Comparison of ENCODE assay signal across 1 cellular context in genomic region chr6:150894935-150895686, GRCh38.
TF ChIP-seq lines count a peak whose summit lies in the region.

No MANE protein-coding gene starts in this region.

TF ChIP-seq in GM12878, 131 proteins besides CTCF, POLR2A, EP300 and RAD21 (continued from another document and continues in another):
- TF ChIP-seq LARP7 (IDR thresholded peaks at IDR 0.05) (no peak), HDAC2 (IDR thresholded peaks at IDR 0.05) (no peak), RBBP5 (conservative IDR thresholded peaks at IDR 0.05) (no peak), ATF2 (IDR thresholded peaks at IDR 0.05; ENCODE audit: low read length) (peak; percentile 88), IKZF2 (IDR thresholded peaks at IDR 0.05) (peak; percentile 85 to 89), RUNX3 (IDR thresholded peaks at IDR 0.05; ENCODE audit: low read length) (peak; percentile 96), POU2F2 (IDR thresholded peaks at IDR 0.05; ENCODE audit: borderline replicate concordance, low read depth, low read length) (peak; percentile 76; the same call in 2 of the 3 replicates), ETV6 (conservative IDR thresholded peaks at IDR 0.05 in 1 of 2, IDR thresholded peaks at IDR 0.05 in 1 of 2; ENCODE audit: borderline replicate concordance in 1 of 2, low read depth in 1 of 2) (no peak; a peak in 1 of 4 replicates), HDAC6 (IDR thresholded peaks at IDR 0.05; ENCODE audit: unreplicated experiment) (no peak), TCF7 (IDR thresholded peaks at IDR 0.05; ENCODE audit: borderline replicate concordance) (peak; percentile 69; the same call in 1 of the 2 replicates), MEF2A (IDR thresholded peaks at IDR 0.05; ENCODE audit: insufficient read depth, low read depth, low read length) (peak; percentile 80), ASH2L (IDR thresholded peaks at IDR 0.05; ENCODE audit: borderline replicate concordance, low read depth) (no peak), GATAD2B (conservative IDR thresholded peaks at IDR 0.05; ENCODE audit: low read depth) (peak; percentile 73; the same call in 1 of the 2 replicates), ZNF207 (IDR thresholded peaks at IDR 0.05; ENCODE audit: borderline replicate concordance) (no peak), YY1 (IDR thresholded peaks at IDR 0.05; ENCODE audit: low read depth, low read length) (no peak), CBX3 (IDR thresholded peaks at IDR 0.05; ENCODE audit: borderline replicate concordance, low read depth) (no peak), HDGF (IDR thresholded peaks at IDR 0.05) (no peak), GABPA (IDR thresholded peaks at IDR 0.05; ENCODE audit: low read depth) (peak; percentile 54; the same call in 1 of the 2 replicates), NRF1 (conservative IDR thresholded peaks at IDR 0.05; ENCODE audit: low read depth, low read length) (no peak), FOXM1 (IDR thresholded peaks at IDR 0.05; ENCODE audit: low read depth, low read length) (peak; percentile 97), SMAD1 (IDR thresholded peaks at IDR 0.05; ENCODE audit: low read depth, partially characterized antibody) (no peak), CBX5 (IDR thresholded peaks at IDR 0.05; ENCODE audit: low read depth) (no peak; the same call in 1 of the 2 replicates), SUPT20H (IDR thresholded peaks at IDR 0.05; ENCODE audit: borderline replicate concordance, control insufficient read depth, low read depth, low read length) (no peak), SRF (IDR thresholded peaks at IDR 0.05; ENCODE audit: low read depth in 2 of 2, low read length in 2 of 2) (0 out of 4 replicates have a peak, but pooled peaks of 1 of the 2 experiments have one; percentile 16), PAX5 (IDR thresholded peaks at IDR 0.05; ENCODE audit: borderline replicate concordance, low read depth, low read length) (peak; percentile 85; the same call in 1 of the 2 replicates), SMAD5 (IDR thresholded peaks at IDR 0.05; ENCODE audit: low read depth) (no peak), EZH2 (IDR thresholded peaks at IDR 0.05; ENCODE audit: borderline replicate concordance, control insufficient read depth, low read depth, low read length) (no peak), RFX5 (IDR thresholded peaks at IDR 0.05; ENCODE audit: low read depth, low read length) (no peak), ELK1 (IDR thresholded peaks at IDR 0.05; ENCODE audit: low read depth, low read length) (no peak), BACH1 (IDR thresholded peaks at IDR 0.05; ENCODE audit: borderline replicate concordance) (no peak), KAT2A (conservative IDR thresholded peaks at IDR 0.05; ENCODE audit: control insufficient read depth, low read depth, low read length) (no peak), NFIC (IDR thresholded peaks at IDR 0.05; ENCODE audit: low read depth, low read length) (peak; percentile 96), STAT3 (IDR thresholded peaks at IDR 0.05; ENCODE audit: low read depth, low read length) (no peak), KDM1A (IDR thresholded peaks at IDR 0.05; ENCODE audit: borderline replicate concordance) (no peak), IRF5 (IDR thresholded peaks at IDR 0.05; ENCODE audit: borderline replicate concordance) (no peak), TARDBP (IDR thresholded peaks at IDR 0.05; ENCODE audit: borderline replicate concordance) (no peak; the same call in 1 of the 2 replicates)
- TF ChIP-seq, protein P1, sequence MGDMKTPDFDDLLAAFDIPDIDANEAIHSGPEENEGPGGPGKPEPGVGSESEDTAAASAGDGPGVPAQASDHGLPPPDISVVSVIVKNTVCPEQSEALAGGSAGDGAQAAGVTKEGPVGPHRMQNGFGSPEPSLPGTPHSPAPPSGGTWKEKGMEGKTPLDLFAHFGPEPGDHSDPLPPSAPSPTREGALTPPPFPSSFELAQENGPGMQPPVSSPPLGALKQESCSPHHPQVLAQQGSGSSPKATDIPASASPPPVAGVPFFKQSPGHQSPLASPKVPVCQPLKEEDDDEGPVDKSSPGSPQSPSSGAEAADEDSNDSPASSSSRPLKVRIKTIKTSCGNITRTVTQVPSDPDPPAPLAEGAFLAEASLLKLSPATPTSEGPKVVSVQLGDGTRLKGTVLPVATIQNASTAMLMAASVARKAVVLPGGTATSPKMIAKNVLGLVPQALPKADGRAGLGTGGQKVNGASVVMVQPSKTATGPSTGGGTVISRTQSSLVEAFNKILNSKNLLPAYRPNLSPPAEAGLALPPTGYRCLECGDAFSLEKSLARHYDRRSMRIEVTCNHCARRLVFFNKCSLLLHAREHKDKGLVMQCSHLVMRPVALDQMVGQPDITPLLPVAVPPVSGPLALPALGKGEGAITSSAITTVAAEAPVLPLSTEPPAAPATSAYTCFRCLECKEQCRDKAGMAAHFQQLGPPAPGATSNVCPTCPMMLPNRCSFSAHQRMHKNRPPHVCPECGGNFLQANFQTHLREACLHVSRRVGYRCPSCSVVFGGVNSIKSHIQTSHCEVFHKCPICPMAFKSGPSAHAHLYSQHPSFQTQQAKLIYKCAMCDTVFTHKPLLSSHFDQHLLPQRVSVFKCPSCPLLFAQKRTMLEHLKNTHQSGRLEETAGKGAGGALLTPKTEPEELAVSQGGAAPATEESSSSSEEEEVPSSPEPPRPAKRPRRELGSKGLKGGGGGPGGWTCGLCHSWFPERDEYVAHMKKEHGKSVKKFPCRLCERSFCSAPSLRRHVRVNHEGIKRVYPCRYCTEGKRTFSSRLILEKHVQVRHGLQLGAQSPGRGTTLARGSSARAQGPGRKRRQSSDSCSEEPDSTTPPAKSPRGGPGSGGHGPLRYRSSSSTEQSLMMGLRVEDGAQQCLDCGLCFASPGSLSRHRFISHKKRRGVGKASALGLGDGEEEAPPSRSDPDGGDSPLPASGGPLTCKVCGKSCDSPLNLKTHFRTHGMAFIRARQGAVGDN (IDR thresholded peaks at IDR 0.05) = no peak
- TF ChIP-seq, protein P2, sequence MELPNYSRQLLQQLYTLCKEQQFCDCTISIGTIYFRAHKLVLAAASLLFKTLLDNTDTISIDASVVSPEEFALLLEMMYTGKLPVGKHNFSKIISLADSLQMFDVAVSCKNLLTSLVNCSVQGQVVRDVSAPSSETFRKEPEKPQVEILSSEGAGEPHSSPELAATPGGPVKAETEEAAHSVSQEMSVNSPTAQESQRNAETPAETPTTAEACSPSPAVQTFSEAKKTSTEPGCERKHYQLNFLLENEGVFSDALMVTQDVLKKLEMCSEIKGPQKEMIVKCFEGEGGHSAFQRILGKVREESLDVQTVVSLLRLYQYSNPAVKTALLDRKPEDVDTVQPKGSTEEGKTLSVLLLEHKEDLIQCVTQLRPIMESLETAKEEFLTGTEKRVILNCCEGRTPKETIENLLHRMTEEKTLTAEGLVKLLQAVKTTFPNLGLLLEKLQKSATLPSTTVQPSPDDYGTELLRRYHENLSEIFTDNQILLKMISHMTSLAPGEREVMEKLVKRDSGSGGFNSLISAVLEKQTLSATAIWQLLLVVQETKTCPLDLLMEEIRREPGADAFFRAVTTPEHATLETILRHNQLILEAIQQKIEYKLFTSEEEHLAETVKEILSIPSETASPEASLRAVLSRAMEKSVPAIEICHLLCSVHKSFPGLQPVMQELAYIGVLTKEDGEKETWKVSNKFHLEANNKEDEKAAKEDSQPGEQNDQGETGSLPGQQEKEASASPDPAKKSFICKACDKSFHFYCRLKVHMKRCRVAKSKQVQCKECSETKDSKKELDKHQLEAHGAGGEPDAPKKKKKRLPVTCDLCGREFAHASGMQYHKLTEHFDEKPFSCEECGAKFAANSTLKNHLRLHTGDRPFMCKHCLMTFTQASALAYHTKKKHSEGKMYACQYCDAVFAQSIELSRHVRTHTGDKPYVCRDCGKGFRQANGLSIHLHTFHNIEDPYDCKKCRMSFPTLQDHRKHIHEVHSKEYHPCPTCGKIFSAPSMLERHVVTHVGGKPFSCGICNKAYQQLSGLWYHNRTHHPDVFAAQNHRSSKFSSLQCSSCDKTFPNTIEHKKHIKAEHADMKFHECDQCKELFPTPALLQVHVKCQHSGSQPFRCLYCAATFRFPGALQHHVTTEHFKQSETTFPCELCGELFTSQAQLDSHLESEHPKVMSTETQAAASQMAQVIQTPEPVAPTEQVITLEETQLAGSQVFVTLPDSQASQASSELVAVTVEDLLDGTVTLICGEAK (IDR thresholded peaks at IDR 0.05; ENCODE audit: borderline replicate concordance) = no peak
- TF ChIP-seq, protein P3, sequence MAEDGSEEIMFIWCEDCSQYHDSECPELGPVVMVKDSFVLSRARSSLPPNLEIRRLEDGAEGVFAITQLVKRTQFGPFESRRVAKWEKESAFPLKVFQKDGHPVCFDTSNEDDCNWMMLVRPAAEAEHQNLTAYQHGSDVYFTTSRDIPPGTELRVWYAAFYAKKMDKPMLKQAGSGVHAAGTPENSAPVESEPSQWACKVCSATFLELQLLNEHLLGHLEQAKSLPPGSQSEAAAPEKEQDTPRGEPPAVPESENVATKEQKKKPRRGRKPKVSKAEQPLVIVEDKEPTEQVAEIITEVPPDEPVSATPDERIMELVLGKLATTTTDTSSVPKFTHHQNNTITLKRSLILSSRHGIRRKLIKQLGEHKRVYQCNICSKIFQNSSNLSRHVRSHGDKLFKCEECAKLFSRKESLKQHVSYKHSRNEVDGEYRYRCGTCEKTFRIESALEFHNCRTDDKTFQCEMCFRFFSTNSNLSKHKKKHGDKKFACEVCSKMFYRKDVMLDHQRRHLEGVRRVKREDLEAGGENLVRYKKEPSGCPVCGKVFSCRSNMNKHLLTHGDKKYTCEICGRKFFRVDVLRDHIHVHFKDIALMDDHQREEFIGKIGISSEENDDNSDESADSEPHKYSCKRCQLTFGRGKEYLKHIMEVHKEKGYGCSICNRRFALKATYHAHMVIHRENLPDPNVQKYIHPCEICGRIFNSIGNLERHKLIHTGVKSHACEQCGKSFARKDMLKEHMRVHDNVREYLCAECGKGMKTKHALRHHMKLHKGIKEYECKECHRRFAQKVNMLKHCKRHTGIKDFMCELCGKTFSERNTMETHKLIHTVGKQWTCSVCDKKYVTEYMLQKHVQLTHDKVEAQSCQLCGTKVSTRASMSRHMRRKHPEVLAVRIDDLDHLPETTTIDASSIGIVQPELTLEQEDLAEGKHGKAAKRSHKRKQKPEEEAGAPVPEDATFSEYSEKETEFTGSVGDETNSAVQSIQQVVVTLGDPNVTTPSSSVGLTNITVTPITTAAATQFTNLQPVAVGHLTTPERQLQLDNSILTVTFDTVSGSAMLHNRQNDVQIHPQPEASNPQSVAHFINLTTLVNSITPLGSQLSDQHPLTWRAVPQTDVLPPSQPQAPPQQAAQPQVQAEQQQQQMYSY (CRISPR knock-in tag; IDR thresholded peaks at IDR 0.05) = no peak
- TF ChIP-seq, protein P4, sequence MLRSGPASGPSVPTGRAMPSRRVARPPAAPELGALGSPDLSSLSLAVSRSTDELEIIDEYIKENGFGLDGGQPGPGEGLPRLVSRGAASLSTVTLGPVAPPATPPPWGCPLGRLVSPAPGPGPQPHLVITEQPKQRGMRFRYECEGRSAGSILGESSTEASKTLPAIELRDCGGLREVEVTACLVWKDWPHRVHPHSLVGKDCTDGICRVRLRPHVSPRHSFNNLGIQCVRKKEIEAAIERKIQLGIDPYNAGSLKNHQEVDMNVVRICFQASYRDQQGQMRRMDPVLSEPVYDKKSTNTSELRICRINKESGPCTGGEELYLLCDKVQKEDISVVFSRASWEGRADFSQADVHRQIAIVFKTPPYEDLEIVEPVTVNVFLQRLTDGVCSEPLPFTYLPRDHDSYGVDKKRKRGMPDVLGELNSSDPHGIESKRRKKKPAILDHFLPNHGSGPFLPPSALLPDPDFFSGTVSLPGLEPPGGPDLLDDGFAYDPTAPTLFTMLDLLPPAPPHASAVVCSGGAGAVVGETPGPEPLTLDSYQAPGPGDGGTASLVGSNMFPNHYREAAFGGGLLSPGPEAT (IDR thresholded peaks at IDR 0.05; ENCODE audit: low read depth) = no peak
- TF ChIP-seq, protein P5, sequence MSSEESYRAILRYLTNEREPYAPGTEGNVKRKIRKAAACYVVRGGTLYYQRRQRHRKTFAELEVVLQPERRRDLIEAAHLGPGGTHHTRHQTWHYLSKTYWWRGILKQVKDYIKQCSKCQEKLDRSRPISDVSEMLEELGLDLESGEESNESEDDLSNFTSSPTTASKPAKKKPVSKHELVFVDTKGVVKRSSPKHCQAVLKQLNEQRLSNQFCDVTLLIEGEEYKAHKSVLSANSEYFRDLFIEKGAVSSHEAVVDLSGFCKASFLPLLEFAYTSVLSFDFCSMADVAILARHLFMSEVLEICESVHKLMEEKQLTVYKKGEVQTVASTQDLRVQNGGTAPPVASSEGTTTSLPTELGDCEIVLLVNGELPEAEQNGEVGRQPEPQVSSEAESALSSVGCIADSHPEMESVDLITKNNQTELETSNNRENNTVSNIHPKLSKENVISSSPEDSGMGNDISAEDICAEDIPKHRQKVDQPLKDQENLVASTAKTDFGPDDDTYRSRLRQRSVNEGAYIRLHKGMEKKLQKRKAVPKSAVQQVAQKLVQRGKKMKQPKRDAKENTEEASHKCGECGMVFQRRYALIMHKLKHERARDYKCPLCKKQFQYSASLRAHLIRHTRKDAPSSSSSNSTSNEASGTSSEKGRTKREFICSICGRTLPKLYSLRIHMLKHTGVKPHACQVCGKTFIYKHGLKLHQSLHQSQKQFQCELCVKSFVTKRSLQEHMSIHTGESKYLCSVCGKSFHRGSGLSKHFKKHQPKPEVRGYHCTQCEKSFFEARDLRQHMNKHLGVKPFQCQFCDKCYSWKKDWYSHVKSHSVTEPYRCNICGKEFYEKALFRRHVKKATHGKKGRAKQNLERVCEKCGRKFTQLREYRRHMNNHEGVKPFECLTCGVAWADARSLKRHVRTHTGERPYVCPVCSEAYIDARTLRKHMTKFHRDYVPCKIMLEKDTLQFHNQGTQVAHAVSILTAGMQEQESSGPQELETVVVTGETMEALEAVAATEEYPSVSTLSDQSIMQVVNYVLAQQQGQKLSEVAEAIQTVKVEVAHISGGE (CRISPR knock-in tag; IDR thresholded peaks at IDR 0.05) = no peak
